1 cellular context compared by ENCODE assay signal in the genomic region with DNA sequence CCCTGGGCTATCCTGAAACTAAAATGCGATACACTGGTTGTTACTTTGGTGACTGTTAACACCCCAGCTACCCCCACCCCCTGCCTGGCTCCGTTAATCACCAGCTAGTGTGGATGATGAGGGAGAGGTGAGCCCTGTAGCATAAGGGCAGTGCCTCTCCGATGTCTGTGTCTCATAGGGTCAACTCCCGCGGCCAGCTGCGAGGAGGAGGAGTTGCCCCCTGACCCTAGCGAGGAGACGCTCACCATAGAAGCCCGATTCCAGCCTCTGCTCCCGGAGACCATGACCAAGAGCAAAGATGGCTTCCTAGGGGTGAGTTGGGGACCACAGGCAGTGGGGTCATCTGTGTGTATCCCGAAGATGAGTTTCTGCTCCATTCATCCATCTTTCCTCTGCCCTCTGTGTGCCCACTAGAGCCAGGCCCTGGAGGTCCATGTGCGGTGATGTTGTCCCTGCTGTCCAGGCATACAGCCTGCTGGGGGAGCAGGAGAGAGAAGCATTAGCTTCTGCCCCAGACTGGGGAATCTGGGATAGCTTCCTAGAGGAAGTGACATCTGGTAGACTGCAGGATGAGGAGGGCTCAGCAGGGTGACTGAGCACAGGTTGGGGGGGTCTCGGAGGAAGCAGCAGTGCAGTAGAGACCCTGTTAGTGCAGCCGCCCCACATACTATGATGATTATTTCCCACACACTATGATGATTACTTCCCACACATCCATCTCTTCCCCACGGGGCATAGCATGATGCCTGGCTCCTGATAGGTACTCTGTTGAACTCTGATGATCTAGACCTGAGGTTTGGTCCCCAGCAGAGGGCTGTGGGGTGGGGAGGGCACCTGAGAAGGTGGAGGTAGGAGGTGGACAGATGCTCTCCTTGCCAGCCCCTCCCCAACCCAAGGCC.
TF ChIP-seq lines count a peak whose summit lies in the region.

No MANE protein-coding gene starts in this region.

TF ChIP-seq in IMR-90, 13 proteins besides CTCF, POLR2A, EP300 and RAD21:
- TF ChIP-seq MAZ (IDR thresholded peaks at IDR 0.05; ENCODE audit: borderline replicate concordance, low read depth, low read length), result no peak
- no peak for TF ChIP-seq CHD1 (IDR thresholded peaks at IDR 0.05; ENCODE audit: low read depth, low read length)
- no peak for TF ChIP-seq SMC3 (IDR thresholded peaks at IDR 0.05; ENCODE audit: low read depth, low read length)
- no peak for TF ChIP-seq BHLHE40 (IDR thresholded peaks at IDR 0.05; ENCODE audit: low read depth, low read length)
- TF ChIP-seq FOS (IDR thresholded peaks at IDR 0.05; ENCODE audit: low read depth, low read length), result no peak
- no peak for TF ChIP-seq NFE2L2 (IDR thresholded peaks at IDR 0.05; ENCODE audit: low read depth, low read length)
- TF ChIP-seq, protein P1, sequence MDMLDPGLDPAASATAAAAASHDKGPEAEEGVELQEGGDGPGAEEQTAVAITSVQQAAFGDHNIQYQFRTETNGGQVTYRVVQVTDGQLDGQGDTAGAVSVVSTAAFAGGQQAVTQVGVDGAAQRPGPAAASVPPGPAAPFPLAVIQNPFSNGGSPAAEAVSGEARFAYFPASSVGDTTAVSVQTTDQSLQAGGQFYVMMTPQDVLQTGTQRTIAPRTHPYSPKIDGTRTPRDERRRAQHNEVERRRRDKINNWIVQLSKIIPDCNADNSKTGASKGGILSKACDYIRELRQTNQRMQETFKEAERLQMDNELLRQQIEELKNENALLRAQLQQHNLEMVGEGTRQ (IDR thresholded peaks at IDR 0.05; ENCODE audit: low read depth, low read length), result no peak
